8 cellular contexts compared by ENCODE assay signal in genomic region chr7:1028775-1029636, GRCh38. TPM values are rescaled to one million over a fixed set of nuclear protein-coding genes. Genes with fewer than 3 reads are reported as not detected.
DNase-seq lines count a peak whose midpoint lies in the region; ATAC-seq lines count a peak whose summit lies in the region.

No MANE protein-coding gene starts in this region.

- DNase-seq in NCI-H226 (peak; percentile 99), dermis blood vessel endothelial cell (peak; percentile 96), left lobe of liver (ENCODE audit: low spot score) (peak; percentile 82)
- DNase-seq in activated CD4-positive, alpha-beta T cell treated with anti-CD3 and anti-CD28 coated beads, Interleukin-2, amount 10 ng/mL, durations not matched to agents 24 days and 14 days, result peak; percentile 88
- DNase-seq in stimulated activated CD4-positive, alpha-beta T cell treated with anti-CD3 and anti-CD28 coated beads, Interleukin-1b, Interleukin-23, amount 100 ng/mL, for 48 hours, result peak; percentile 74

- peaks cover 4% of the 10 kb centered on the region for H3K36me3 Mint-ChIP-seq in activated CD4-positive, alpha-beta T cell treated with anti-CD3 and anti-CD28 coated beads, Interleukin-2, amount 10 ng/mL, durations not matched to agents 24 days and 14 days (ENCODE audit: low read depth)

- intact Hi-C loops in activated CD4-positive, alpha-beta T cell treated with anti-CD3 and anti-CD28 coated beads, Interleukin-2, amount 10 ng/mL, durations not matched to agents 24 days and 14 days (cut with micrococcal nuclease), result loop anchor here (1.0 to 2.0 kb wide), 3 partner anchors 16 to 54 kb away; partner anchors contain the start of gene COX19

- H3K27ac Mint-ChIP-seq in activated CD4-positive, alpha-beta T cell treated with anti-CD3 and anti-CD28 coated beads, Interleukin-2, amount 10 ng/mL, durations not matched to agents 24 days and 14 days, result peak overlapping the region; percentile 88

- H3K4me1 ChIP-seq in ACC112 (ENCODE audit: control insufficient read depth, insufficient read depth, low read length, unreplicated experiment), result peaks cover 16% of the 10 kb centered on the region

- H2AFZ ChIP-seq in ACC112 (ENCODE audit: low read length, unreplicated experiment), result peak overlapping the region; percentile 6

- H3K27me3 Mint-ChIP-seq in activated CD4-positive, alpha-beta T cell treated with anti-CD3 and anti-CD28 coated beads, Interleukin-2, amount 10 ng/mL, durations not matched to agents 24 days and 14 days, result no peaks in the 10 kb centered on the region

- H3K27me3 ChIP-seq in ACC112 (ENCODE audit: insufficient read depth, low read length), result no peaks in the 10 kb centered on the region

- ATAC-seq in GM18909 (IDR thresholded peaks at IDR 0.05; ENCODE audit: poor library complexity, unreplicated experiment), result peak; percentile 23
- ATAC-seq in left lobe of liver, result peak; percentile 81
- ATAC-seq in HG03175 (IDR thresholded peaks at IDR 0.05; ENCODE audit: unreplicated experiment), result no peak

- peak overlapping the region; percentile 77 for H3K4me3 Mint-ChIP-seq in activated CD4-positive, alpha-beta T cell treated with anti-CD3 and anti-CD28 coated beads, Interleukin-2, amount 10 ng/mL, durations not matched to agents 24 days and 14 days

- peaks cover 11% of the 10 kb centered on the region; the same call in 1 of the 2 replicates for H3K36me3 ChIP-seq in ACC112 (ENCODE audit: insufficient read depth, low read length)

- H3K4me3 ChIP-seq in ACC112 (ENCODE audit: low read depth, low read length), result peak overlapping the region; percentile 76

- peaks cover 24% of the 10 kb centered on the region for H3K4me1 Mint-ChIP-seq in activated CD4-positive, alpha-beta T cell treated with anti-CD3 and anti-CD28 coated beads, Interleukin-2, amount 10 ng/mL, durations not matched to agents 24 days and 14 days

- H3K27ac ChIP-seq in ACC112 (ENCODE audit: low read depth, low read length), result peak overlapping the region; percentile 83

- H3K9me3 Mint-ChIP-seq in activated CD4-positive, alpha-beta T cell treated with anti-CD3 and anti-CD28 coated beads, Interleukin-2, amount 10 ng/mL, durations not matched to agents 24 days and 14 days, result no peaks in the 10 kb centered on the region

- H3K79me2 ChIP-seq in ACC112 (ENCODE audit: control insufficient read depth, insufficient read depth, low read length, unreplicated experiment), result peaks cover 28% of the 10 kb centered on the region

RNA-seq across cellular contexts. Expression of gene GPR146, which starts 15.3 kb away (rescaled TPM):
- total RNA-seq in activated CD4-positive, alpha-beta T cell treated with anti-CD3 and anti-CD28 coated beads, Interleukin-2, amount 10 ng/mL, durations not matched to agents 24 days and 14 days, result 2.5 and 4.1 TPM in 2 replicates
- 64.5 and 69.9 TPM in 2 replicates for total RNA-seq in dermis blood vessel endothelial cell
- total RNA-seq in left lobe of liver, result 28.1 TPM

RNA-seq across cellular contexts. Expression of gene CYP2W1, which starts 46.0 kb away (rescaled TPM):
- total RNA-seq in activated CD4-positive, alpha-beta T cell treated with anti-CD3 and anti-CD28 coated beads, Interleukin-2, amount 10 ng/mL, durations not matched to agents 24 days and 14 days, result not detected in 2 replicates
- total RNA-seq in dermis blood vessel endothelial cell, result not detected in 2 replicates
- total RNA-seq in left lobe of liver, result 0.08 TPM

RNA-seq across cellular contexts. Expression of gene COX19, which starts 53.7 kb away (rescaled TPM):
- 15.3 and 22.4 TPM in 2 replicates for total RNA-seq in activated CD4-positive, alpha-beta T cell treated with anti-CD3 and anti-CD28 coated beads, Interleukin-2, amount 10 ng/mL, durations not matched to agents 24 days and 14 days
- total RNA-seq in dermis blood vessel endothelial cell (7.2 and 12.4 TPM in 2 replicates), left lobe of liver (5.2 TPM)

RNA-seq across cellular contexts. Expression of gene GPER1, which starts 58.9 kb away (rescaled TPM):
- 0.09 TPM in 1 of 2 replicates, not detected in the other for total RNA-seq in activated CD4-positive, alpha-beta T cell treated with anti-CD3 and anti-CD28 coated beads, Interleukin-2, amount 10 ng/mL, durations not matched to agents 24 days and 14 days
- total RNA-seq in dermis blood vessel endothelial cell (1.0 and 2.0 TPM in 2 replicates), left lobe of liver (29.8 TPM)
